Comparison of ENCODE assay signal across 15 cellular contexts in the genomic region with DNA sequence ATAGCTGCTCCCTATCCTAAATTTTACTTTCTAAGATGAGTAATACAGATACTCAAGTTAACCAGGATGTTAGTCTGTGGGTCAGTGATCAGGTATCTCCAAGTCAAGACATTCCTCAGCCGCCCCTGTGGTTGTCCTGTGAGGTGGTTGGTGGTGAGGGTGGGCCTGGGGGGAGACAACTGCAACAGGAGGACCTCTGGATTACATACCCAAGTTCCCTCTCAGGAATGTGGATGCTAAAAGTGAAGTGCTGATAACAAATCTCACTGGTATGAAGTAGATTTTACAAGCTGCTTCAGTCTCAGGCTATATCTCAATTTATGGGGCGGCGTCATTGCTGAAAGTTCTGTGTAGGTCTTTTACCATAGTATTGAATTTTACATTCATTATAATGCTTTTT. TPM values are rescaled to one million over a fixed set of nuclear protein-coding genes. Genes with fewer than 3 reads are reported as not detected.
DNase-seq lines count a peak whose midpoint lies in the region; FAIRE-seq and TF ChIP-seq lines count a peak whose summit lies in the region.
"Had no signal": no experiment of that assay in that cellular context is flagged by ENCODE, and none has a peak within 500 bp of the region (broad histone marks: within the 10 kb centered on the region; RNA-seq: fewer than 3 reads in every experiment).

No MANE protein-coding gene starts in this region.

- H3K4me3 ChIP-seq in Caco-2 (ENCODE audit: low read depth, low read length) (no peak overlapping the region), mesendoderm (ENCODE audit: low read length) (no peak overlapping the region), Karpas-422 (ENCODE audit: low read length) (no peak overlapping the region)
- H3K4me3 ChIP-seq: K562, PC-9 had no signal

- intact Hi-C loops in Caco-2 (cut with micrococcal nuclease; ENCODE audit: unreplicated experiment), result loop anchor here (5.0 kb wide), 1 partner anchor 402 kb away; a partner anchor contains a TSS

- peak; percentile 75 to 94 for DNase-seq in Caco-2
- peak; percentile 27 for DNase-seq in LHCN-M2 (ENCODE audit: low read depth)
- peak; percentile 61 for DNase-seq in astrocyte of the hippocampus (ENCODE audit: low read depth, low spot score)
- DNase-seq in mesendoderm, result peak; percentile 98
- no peak for DNase-seq in activated CD4-positive, CD25-positive, alpha-beta regulatory T cell treated with anti-CD3 and anti-CD28 coated beads, Interleukin-2, amount 50 U/mL, for 72 hours
- DNase-seq in Karpas-422, result no peak
- no peak for DNase-seq in GM12891 (ENCODE audit: insufficient read length, low spot score)
- DNase-seq in hepatic stellate cell (ENCODE audit: low spot score), result no peak
- DNase-seq: C1 segment of cervical spinal cord, H9, NCI-H1092, NCI-H748 treated with DMSO at 0.1 percent for 48 hours, PC-9 had no signal

- H4K8ac ChIP-seq in mesendoderm (ENCODE audit: low read depth, low read length), result no peak overlapping the region

- no TSS peak for BruUV-seq in Caco-2 (replicated peaks; lab: Mats Ljungman, UMichigan)

- H3K4me3 Mint-ChIP-seq in Caco-2 (ENCODE audit: unreplicated experiment), result peak overlapping the region; percentile 20
- H3K4me3 Mint-ChIP-seq: H9 had no signal

- no peak for TF ChIP-seq POLR2A in GM12891 (IDR thresholded peaks at IDR 0.05; ENCODE audit: low read depth, low read length)

- H3K27ac ChIP-seq in mesendoderm (ENCODE audit: low read depth, low read length), result no peak overlapping the region
- H3K27ac ChIP-seq in Karpas-422 (ENCODE audit: low read length), result no peak overlapping the region
- H3K27ac ChIP-seq: PC-9 had no signal

- no peak overlapping the region for H3K4ac ChIP-seq in mesendoderm (ENCODE audit: low read depth, low read length)

- no peaks in the 10 kb centered on the region for H3K9me2 ChIP-seq in Karpas-422 (replicated peaks; ENCODE audit: insufficient read depth, low read length)

- TF ChIP-seq CTCF in Caco-2 (IDR thresholded peaks at IDR 0.05; ENCODE audit: insufficient read depth in 1 of 2, low read depth in 1 of 2, low read length in 1 of 2, severe bottlenecking in 1 of 2, unreplicated experiment in 1 of 2), result no peak

- H3K79me1 ChIP-seq in mesendoderm (ENCODE audit: low read length), result no peaks in the 10 kb centered on the region

- H3K36me3 ChIP-seq in Caco-2 (ENCODE audit: control insufficient read depth, insufficient read depth, low read length) (no peaks in the 10 kb centered on the region), mesendoderm (ENCODE audit: control insufficient read depth, insufficient read depth, low read length) (no peaks in the 10 kb centered on the region), Karpas-422 (ENCODE audit: insufficient read depth, low read length) (no peaks in the 10 kb centered on the region)

- H2AFZ ChIP-seq in Karpas-422 (ENCODE audit: low read length), result no peak overlapping the region
- H2AFZ ChIP-seq: PC-9 had no signal

- H4K20me1 ChIP-seq in Karpas-422 (ENCODE audit: insufficient read depth, low read depth, low read length), result no peaks in the 10 kb centered on the region

- CTCF ChIA-PET in Caco-2 (lab: Charles Lee), result interaction anchor here (1.0 kb wide), 1 partner anchor 46 kb away, joined by 3 read pairs; no protein-coding TSS in a partner anchor

- H3K9ac ChIP-seq in mesendoderm (ENCODE audit: low read length) (no peak overlapping the region), Karpas-422 (ENCODE audit: low read length) (no peak overlapping the region)

- WGBS in mesendoderm (ENCODE audit: extremely low coverage, insufficient coverage, low lambda C conversion rate), result no CpG with 5 or more reads among the region's 3 CpGs

- H3K9me3 ChIP-seq in Caco-2 (no peaks in the 10 kb centered on the region), Karpas-422 (ENCODE audit: low read length) (no peaks in the 10 kb centered on the region)

- H3K4me1 ChIP-seq in Caco-2 (peaks cover 96% of the 10 kb centered on the region), mesendoderm (ENCODE audit: control insufficient read depth, low read depth, low read length) (peaks cover 4% of the 10 kb centered on the region), Karpas-422 (ENCODE audit: low read length) (no peaks in the 10 kb centered on the region)

- no peak overlapping the region for H4K5ac ChIP-seq in mesendoderm (ENCODE audit: low read length)

- H3K23ac ChIP-seq in mesendoderm (ENCODE audit: low read length), result no peak overlapping the region

- no peak overlapping the region for H2BK5ac ChIP-seq in mesendoderm (ENCODE audit: low read length)

- H3K4me2 ChIP-seq in mesendoderm (ENCODE audit: low read length) (no peak overlapping the region), Karpas-422 (ENCODE audit: low read depth, low read length, poor library complexity, severe bottlenecking) (no peak overlapping the region)
- H3K4me2 ChIP-seq: PC-9 had no signal

- peak overlapping the region; percentile 81 for H3K27ac Mint-ChIP-seq in Caco-2 (ENCODE audit: unreplicated experiment)
- H3K27ac Mint-ChIP-seq: H9 had no signal

- H3K27me3 Mint-ChIP-seq in Caco-2 (ENCODE audit: insufficient read depth, unreplicated experiment), result no peaks in the 10 kb centered on the region

- H3K9me3 Mint-ChIP-seq in Caco-2 (ENCODE audit: unreplicated experiment), result no peaks in the 10 kb centered on the region
- H3K9me3 Mint-ChIP-seq: H9 had no signal

- no peak overlapping the region for H3K18ac ChIP-seq in mesendoderm (ENCODE audit: low read length)

- H3K79me2 ChIP-seq in mesendoderm (ENCODE audit: control insufficient read depth, insufficient read depth, low read length), result no peaks in the 10 kb centered on the region
- H3K79me2 ChIP-seq in Karpas-422 (ENCODE audit: low read length), result no peaks in the 10 kb centered on the region

- H2BK15ac ChIP-seq in mesendoderm (replicated peaks; ENCODE audit: low read depth), result no peak overlapping the region

- H2AK5ac ChIP-seq in mesendoderm (ENCODE audit: low read length), result no peak overlapping the region

- no peak for FAIRE-seq in GM12891 (lab: Jason Lieb, UNC)
- FAIRE-seq: K562 had no signal

- H3K27me3 ChIP-seq in Caco-2 (replicated peaks; ENCODE audit: control insufficient read depth, insufficient read depth, low read length), result no peaks in the 10 kb centered on the region
- no peaks in the 10 kb centered on the region for H3K27me3 ChIP-seq in mesendoderm (ENCODE audit: insufficient read depth, low read length, poor library complexity)
- H3K27me3 ChIP-seq in Karpas-422 (ENCODE audit: low read length), result no peaks in the 10 kb centered on the region

- peaks cover 45% of the 10 kb centered on the region for H3K4me1 Mint-ChIP-seq in Caco-2 (ENCODE audit: low read depth, unreplicated experiment)

- H2BK120ac ChIP-seq in mesendoderm (ENCODE audit: low read depth, low read length), result no peak overlapping the region

- no peak overlapping the region for H3K56ac ChIP-seq in mesendoderm (ENCODE audit: low read length)

- H3K36me3 Mint-ChIP-seq in Caco-2 (ENCODE audit: insufficient read depth, unreplicated experiment), result peaks cover 60% of the 10 kb centered on the region

- POLR2A ChIA-PET in Caco-2 (lab: Charles Lee), result interaction anchor here (0.8 kb wide), 1 partner anchor 37 kb away, joined by 3 read pairs; no protein-coding TSS in a partner anchor

TF ChIP-seq in GM12891, 5 proteins besides CTCF, POLR2A, EP300 and RAD21:
- TF ChIP-seq POU2F2 (IDR thresholded peaks at IDR 0.05; ENCODE audit: low read depth, low read length) (no peak), SPI1 (IDR thresholded peaks at IDR 0.05; ENCODE audit: low read depth, low read length) (no peak), TAF1 (IDR thresholded peaks at IDR 0.05; ENCODE audit: low read depth, low read length) (no peak), POLR2AphosphoS5 (IDR thresholded peaks at IDR 0.05; ENCODE audit: low read depth, low read length) (no peak), PAX5 (IDR thresholded peaks at IDR 0.05; ENCODE audit: insufficient read depth, low read length, severe bottlenecking) (no peak)

RNA-seq across cellular contexts. Expression of a gene that starts 38.3 kb away (rescaled TPM):
- 178 and 195 TPM in 2 replicates for total RNA-seq in Caco-2 (2022)
- 12.1 and 15.1 TPM in 2 replicates for total RNA-seq in LHCN-M2 (2014; rRNA removed)
- 6.6 TPM for polyA plus RNA-seq in LHCN-M2 (2012)
- polyA plus RNA-seq in mesendoderm (2013, experiment 1 of 2), result 8.0 TPM
- 8.5 TPM for polyA plus RNA-seq in mesendoderm (2013, experiment 2 of 2)
- not detected in 2 replicates for total RNA-seq in Karpas-422 (2014; rRNA removed; shearing (Covaris generic); ENCODE audit: low replicate concordance)
- polyA plus RNA-seq in GM12891 (2012; ENCODE audit: low read depth, missing spikeins), result 1.5 TPM
- total RNA-seq: A172 had no signal
- polyA plus RNA-seq: K562 had no signal

Comparison
In these comparisons a context has a peak if more than half of its experiments do, and no peak if none do; other contexts are left out.
1. DNase-seq: peak in Caco-2 (2 of 2), LHCN-M2 (single experiment), astrocyte of the hippocampus (single experiment) and mesendoderm (single experiment); none in activated CD4-positive, CD25-positive, alpha-beta regulatory T cell treated with anti-CD3 and anti-CD28 coated beads, Interleukin-2, amount 50 U/mL, for 72 hours (single experiment), Karpas-422 (single experiment), GM12891 (single experiment) and hepatic stellate cell (single experiment).
2. RNA of a gene that starts 38.3 kb away (total RNA-seq): 178 to 195 TPM in Caco-2 and 12.1 to 15.1 TPM in LHCN-M2; not detected in Karpas-422; every median in the first group is over 10 times any median in the second.